8 cellular contexts compared by ENCODE assay signal in the genomic region with DNA sequence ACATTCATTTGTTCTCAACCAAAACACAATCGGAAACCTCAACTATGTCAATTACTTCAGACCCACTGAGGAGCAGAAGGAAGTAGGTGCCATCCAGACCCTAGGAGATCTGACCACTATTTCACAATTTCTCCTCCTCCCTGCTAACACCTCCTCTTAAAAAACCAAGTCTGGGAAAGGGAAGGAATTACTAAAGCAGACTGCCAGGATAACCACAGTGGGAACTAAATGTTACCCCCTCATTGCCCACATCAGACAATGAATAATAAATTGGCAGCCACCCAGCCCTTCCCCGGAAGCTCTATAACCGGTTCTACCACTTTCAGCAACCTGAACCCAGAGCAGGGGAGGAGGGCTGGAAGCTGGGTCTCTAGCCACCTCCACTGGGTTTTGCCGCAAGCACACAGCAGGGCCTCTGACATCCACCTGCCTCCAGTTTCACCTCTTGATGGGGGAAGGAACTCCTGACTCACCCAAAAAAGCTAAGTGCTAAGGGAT. TPM values are rescaled to one million over a fixed set of nuclear protein-coding genes. Genes with fewer than 3 reads are reported as not detected.
A peak's percentile ranks its signal among the peaks of the same experiment; 100 is the strongest.
DNase-seq lines count a peak whose midpoint lies in the region; ATAC-seq lines count a peak whose summit lies in the region.

No MANE protein-coding gene starts in this region.

- peak overlapping the region; percentile 29 for H3K4me3 Mint-ChIP-seq in activated T-cell treated with anti-CD3 and anti-CD28 coated beads, Interleukin-2, amount 50 U/mL, for 24 hours

- no peaks in the 10 kb centered on the region for H3K9me3 Mint-ChIP-seq in activated T-cell treated with anti-CD3 and anti-CD28 coated beads, Interleukin-2, amount 50 U/mL, for 24 hours

- H3K36me3 Mint-ChIP-seq in activated T-cell treated with anti-CD3 and anti-CD28 coated beads, Interleukin-2, amount 50 U/mL, for 24 hours (ENCODE audit: low read depth): peaks cover 21% of the 10 kb centered on the region

- no peaks in the 10 kb centered on the region for H3K27me3 Mint-ChIP-seq in activated T-cell treated with anti-CD3 and anti-CD28 coated beads, Interleukin-2, amount 50 U/mL, for 24 hours

- peak; percentile 69 for DNase-seq in H4 (ENCODE audit: low spot score)
- DNase-seq in NCI-H526 (lab: John Stamatoyannopoulos, UW): peak; percentile 86 to 95
- DNase-seq in activated T-cell treated with anti-CD3 and anti-CD28 coated beads, Interleukin-2, amount 50 U/mL, for 24 hours: peak; percentile 72
- peak; percentile 69 for DNase-seq in iPS DF 4.7 (ENCODE audit: extremely low read depth, low spot score)
- peak; percentile 54 to 81 for DNase-seq in stimulated activated CD4-positive, alpha-beta T cell treated with anti-CD3 and anti-CD28 coated beads, Interleukin-4, amount 100 ng/mL, for 4 hours
- no peak for DNase-seq in occipital lobe (lab: John Stamatoyannopoulos, UW)
- DNase-seq in left lobe of liver (ENCODE audit: low spot score): no peak

- peak overlapping the region; percentile 88 for H3K27ac Mint-ChIP-seq in activated T-cell treated with anti-CD3 and anti-CD28 coated beads, Interleukin-2, amount 50 U/mL, for 24 hours

- ATAC-seq in left lobe of liver (no peak), HG02623 (IDR thresholded peaks at IDR 0.05; ENCODE audit: unreplicated experiment) (no peak)

- H3K4me1 Mint-ChIP-seq in activated T-cell treated with anti-CD3 and anti-CD28 coated beads, Interleukin-2, amount 50 U/mL, for 24 hours (ENCODE audit: low read depth): peaks cover 32% of the 10 kb centered on the region

RNA-seq across cellular contexts. Expression of a gene that starts 17.6 kb away (rescaled TPM):
- total RNA-seq in H4 (2014; rRNA removed; shearing (Covaris generic)): 0.45 TPM in 1 of 2 replicates, not detected in the other
- total RNA-seq in occipital lobe (not detected), left lobe of liver (1.0 TPM)

RNA-seq across cellular contexts. Expression of a gene that starts 19.5 kb away (rescaled TPM):
- total RNA-seq in H4 (2014; rRNA removed; shearing (Covaris generic)): 29.4 and 32.2 TPM in 2 replicates
- total RNA-seq in occipital lobe (21.8 TPM), left lobe of liver (19.9 TPM)

RNA-seq across cellular contexts. Expression of a gene that starts 19.9 kb away (rescaled TPM):
- total RNA-seq in H4 (2014; rRNA removed; shearing (Covaris generic)): 50.4 and 60.5 TPM in 2 replicates
- total RNA-seq in occipital lobe (12.8 TPM), left lobe of liver (31.3 TPM)

RNA-seq across cellular contexts. Expression of a gene that starts 23.5 kb away (rescaled TPM):
- 43.2 and 49.0 TPM in 2 replicates for total RNA-seq in H4 (2014; rRNA removed; shearing (Covaris generic))
- total RNA-seq in occipital lobe (1.9 TPM), left lobe of liver (106 TPM)

RNA-seq across cellular contexts. Expression of a gene that starts 32.3 kb away (rescaled TPM):
- total RNA-seq in H4 (2014; rRNA removed; shearing (Covaris generic)): 10.1 and 10.4 TPM in 2 replicates
- 15.0 TPM for total RNA-seq in occipital lobe
- total RNA-seq in left lobe of liver: 47.3 TPM

Comparison
In these comparisons a context has a peak if more than half of its experiments do, and no peak if none do; other contexts are left out.
1. DNase-seq: peak in H4 (single experiment), NCI-H526 (2 of 2), activated T-cell treated with anti-CD3 and anti-CD28 coated beads, Interleukin-2, amount 50 U/mL, for 24 hours (single experiment), iPS DF 4.7 (single experiment) and stimulated activated CD4-positive, alpha-beta T cell treated with anti-CD3 and anti-CD28 coated beads, Interleukin-4, amount 100 ng/mL, for 4 hours (2 of 2); none in occipital lobe (single experiment) and left lobe of liver (single experiment).